8 cellular contexts compared by ENCODE assay signal in the genomic region with DNA sequence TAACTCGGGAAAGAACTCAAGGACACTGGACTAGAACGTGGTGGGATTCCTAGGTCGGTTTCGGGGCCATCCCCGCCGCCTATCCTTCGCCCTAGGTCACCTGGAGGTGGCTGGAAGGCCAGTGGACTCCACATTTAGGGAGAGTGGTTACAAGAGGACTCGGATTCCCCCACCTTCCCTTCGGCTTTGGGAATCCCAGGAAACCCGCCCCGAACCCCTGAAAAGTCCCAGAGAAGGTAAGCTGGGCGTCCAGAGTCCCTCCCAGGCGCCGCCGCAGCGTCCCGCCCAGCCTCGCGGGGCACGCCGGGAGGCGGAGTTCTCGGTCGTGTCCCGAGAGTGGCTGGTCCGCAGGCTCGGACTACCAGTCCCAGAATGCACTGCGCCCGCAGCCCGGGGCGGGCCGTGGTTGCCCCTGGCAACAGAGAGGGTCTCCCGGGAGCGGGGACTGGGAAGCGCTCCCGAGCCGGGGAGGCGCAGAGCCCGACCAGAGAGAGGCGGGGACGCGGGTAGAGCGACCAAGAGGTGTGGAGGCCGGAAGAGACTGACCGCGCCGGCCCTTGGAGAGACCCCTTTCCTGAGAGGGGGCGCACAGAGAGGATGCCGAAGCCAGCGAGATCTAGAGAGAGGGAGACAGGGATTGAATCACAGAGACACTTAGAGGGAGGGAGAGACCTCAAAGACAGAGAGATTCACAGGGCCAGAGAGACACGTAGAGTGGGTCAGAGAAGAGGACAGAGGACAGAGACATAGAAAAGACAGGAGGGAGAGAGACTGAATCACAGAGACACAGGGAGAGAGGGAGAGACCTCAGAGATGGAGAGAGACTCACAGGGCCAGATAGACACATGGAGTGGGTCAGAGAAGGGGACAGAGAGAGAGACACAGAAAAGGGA. TPM values are rescaled to one million over a fixed set of nuclear protein-coding genes. Genes with fewer than 3 reads are reported as not detected.
A peak's percentile ranks its signal among the peaks of the same experiment; 100 is the strongest.
DNase-seq lines count a peak whose midpoint lies in the region; ATAC-seq and TF ChIP-seq lines count a peak whose summit lies in the region.

No MANE protein-coding gene starts in this region.

- TF ChIP-seq EP300 in upper lobe of left lung (IDR thresholded peaks at IDR 0.05): no peak

- H3K27ac ChIP-seq in Karpas-422 (ENCODE audit: low read length) (no peak overlapping the region), ascending aorta (no peak overlapping the region), right cardiac atrium (ENCODE audit: low read length) (no peak overlapping the region), prostate gland (no peak overlapping the region), upper lobe of left lung (peak overlapping the region in 1 of 4 donors; percentile 45)

- no peak overlapping the region for H3K4me2 ChIP-seq in Karpas-422 (ENCODE audit: low read depth, low read length, poor library complexity, severe bottlenecking)

- H3K27me3 ChIP-seq in Karpas-422 (ENCODE audit: low read length) (no peaks in the 10 kb centered on the region), ascending aorta (peaks cover 21% of the 10 kb centered on the region), right cardiac atrium (ENCODE audit: control insufficient read depth, insufficient read depth) (no peaks in the 10 kb centered on the region), prostate gland (replicated peaks; ENCODE audit: insufficient read depth) (peaks cover 17% of the 10 kb centered on the region), upper lobe of left lung (peaks cover 0 to 28% (median 23%) of the 10 kb centered on the region in 4 donors)

- DNase-seq in COR-L47 (lab: John Stamatoyannopoulos, UW): peak; percentile 54
- DNase-seq in Karpas-422: peak; percentile 34
- DNase-seq in T-helper 2 cell: peak; percentile 44 to 84 (median 64)
- DNase-seq in ascending aorta (ENCODE audit: low spot score in 2 of 2): peak; percentile 66 to 97
- DNase-seq in right cardiac atrium: peak; percentile 94 to 98 (median 98)
- DNase-seq in prostate gland (ENCODE audit: low spot score): peak; percentile 72
- DNase-seq in upper lobe of left lung: peak; percentile 92 to 98

- no peak for TF ChIP-seq CTCF in ascending aorta (IDR thresholded peaks at IDR 0.05)
- TF ChIP-seq CTCF in prostate gland (IDR thresholded peaks at IDR 0.05): peak in 1 of 4 experiments; percentile 16
- peak in 1 of 6 experiments; percentile 31 for TF ChIP-seq CTCF in upper lobe of left lung (IDR thresholded peaks at IDR 0.05)

- intact Hi-C loops in ascending aorta (cut with DNase I): loop anchor here (5.0 to 10.0 kb wide), 2 partner anchors 323 to 1955 kb away; partner anchors contain the start of genes RPS9 and ZNF613
- intact Hi-C loops in right cardiac atrium (cut with DNase I): no loop called here
- intact Hi-C loops in prostate gland (cut with DNase I): no loop called here

- H3K36me3 ChIP-seq in Karpas-422 (ENCODE audit: insufficient read depth, low read length) (no peaks in the 10 kb centered on the region), ascending aorta (peaks cover 11 to 22% of the 10 kb centered on the region in 2 donors), prostate gland (peaks cover 0 to under 1% of the 10 kb centered on the region in 2 donors), upper lobe of left lung (peaks cover under 1 to 23% (median 10%) of the 10 kb centered on the region in 4 donors)

- WGBS in right cardiac atrium: 1% methylated on average over 51 of the region's 51 CpGs
- WGBS in prostate gland: 1% methylated on average over 51 of the region's 51 CpGs
- WGBS in upper lobe of left lung, 2 donors: 4 to 5% methylated on average over 17 to 22 of the region's 51 CpGs

- H3K4me3 ChIP-seq in Karpas-422 (ENCODE audit: low read length): no peak overlapping the region
- H3K4me3 ChIP-seq in ascending aorta: peak overlapping the region; percentile 61 to 67
- peak overlapping the region; percentile 75 for H3K4me3 ChIP-seq in right cardiac atrium (ENCODE audit: low read length)
- H3K4me3 ChIP-seq in prostate gland: peak overlapping the region; percentile 33 to 37
- H3K4me3 ChIP-seq in upper lobe of left lung: peak overlapping the region; percentile 39 to 50 (median 48)

- H3K9me2 ChIP-seq in Karpas-422 (replicated peaks; ENCODE audit: insufficient read depth, low read length): no peaks in the 10 kb centered on the region

- no peak overlapping the region for H3K9ac ChIP-seq in Karpas-422 (ENCODE audit: low read length)

- TF ChIP-seq POLR2A in prostate gland (IDR thresholded peaks at IDR 0.05) (no peak), upper lobe of left lung (IDR thresholded peaks at IDR 0.05) (no peak)

- H2AFZ ChIP-seq in Karpas-422 (ENCODE audit: low read length): no peak overlapping the region

- H3K4me1 ChIP-seq in Karpas-422 (ENCODE audit: low read length) (peaks cover 11% of the 10 kb centered on the region), ascending aorta (peaks cover 6 to 30% of the 10 kb centered on the region in 2 donors), right cardiac atrium (ENCODE audit: control insufficient read depth, insufficient read depth, low read length) (peaks cover 4% of the 10 kb centered on the region), prostate gland (replicated peaks) (peaks cover 6% of the 10 kb centered on the region), upper lobe of left lung (peaks cover 25 to 36% (median 30%) of the 10 kb centered on the region in 4 donors)

- no peaks in the 10 kb centered on the region for H3K79me2 ChIP-seq in Karpas-422 (ENCODE audit: low read length)

- H3K9me3 ChIP-seq in Karpas-422 (ENCODE audit: low read length) (no peaks in the 10 kb centered on the region), ascending aorta (no peaks in the 10 kb centered on the region), right cardiac atrium (ENCODE audit: control insufficient read depth, low read length) (no peaks in the 10 kb centered on the region), prostate gland (no peaks in the 10 kb centered on the region), upper lobe of left lung (no peaks in the 10 kb centered on the region)

- no peaks in the 10 kb centered on the region for H4K20me1 ChIP-seq in Karpas-422 (ENCODE audit: insufficient read depth, low read depth, low read length)

- ATAC-seq in GM21529 (IDR thresholded peaks at IDR 0.05; ENCODE audit: unreplicated experiment): peak; percentile 85
- ATAC-seq in right cardiac atrium: peak; percentile 97 to 99
- ATAC-seq in upper lobe of left lung (ENCODE audit: low FRiP score in 2 of 2): peak; percentile 93 to 96

RNA-seq across cellular contexts. Expression of gene PRKCG, which starts 2.6 kb away (rescaled TPM):
- not detected in 2 replicates for total RNA-seq in Karpas-422 (2014; rRNA removed; shearing (Covaris generic); ENCODE audit: low replicate concordance)
- total RNA-seq in ascending aorta: not detected
- total RNA-seq in right cardiac atrium: not detected
- 0.02 TPM for polyA plus RNA-seq in right cardiac atrium
- total RNA-seq in prostate gland: under 1 TPM in 1 of 2 donors, not detected in 1; 0.97 TPM
- total RNA-seq in upper lobe of left lung: 1 to 10 TPM in 1 of 6 donors, under 1 TPM in 2, not detected in 3; 0.17 to 1.0 (median 0.39) TPM

RNA-seq across cellular contexts. Expression of gene MYADM, which starts 11.7 kb away (rescaled TPM):
- not detected in 2 replicates for total RNA-seq in Karpas-422 (2014; rRNA removed; shearing (Covaris generic); ENCODE audit: low replicate concordance)
- 422 TPM for total RNA-seq in ascending aorta
- 100 to 1,000 TPM in 2 of 4 donors, 10 to 100 TPM in 2; 83.0 to 303 (median 113) TPM for total RNA-seq in right cardiac atrium
- polyA plus RNA-seq in right cardiac atrium: 110 TPM
- total RNA-seq in prostate gland: 10 to 100 TPM; 56.4 to 96.3 TPM
- 100 to 1,000 TPM in 4 of 6 donors, 10 to 100 TPM in 2; 31.4 to 312 (median 145) TPM for total RNA-seq in upper lobe of left lung

RNA-seq across cellular contexts. Expression of gene CACNG7, which starts 29.7 kb away (rescaled TPM):
- total RNA-seq in Karpas-422 (2014; rRNA removed; shearing (Covaris generic); ENCODE audit: low replicate concordance): not detected in 2 replicates
- total RNA-seq in ascending aorta (not detected), right cardiac atrium (not detected), prostate gland (not detected), upper lobe of left lung (not detected)
- 0.05 TPM for polyA plus RNA-seq in right cardiac atrium

RNA-seq across cellular contexts. Expression of gene NLRP12, which starts 55.3 kb away (rescaled TPM):
- total RNA-seq in Karpas-422 (2014; rRNA removed; shearing (Covaris generic); ENCODE audit: low replicate concordance): not detected in 2 replicates
- total RNA-seq in ascending aorta (not detected), right cardiac atrium (under 1 TPM; 0.20 to 0.71 (median 0.58) TPM), prostate gland (under 1 TPM in 1 of 2 donors, not detected in 1; 0.97 TPM), upper lobe of left lung (10 to 100 TPM in 1 of 6 donors, 1 to 10 TPM in 5; 3.1 to 10.3 (median 6.7) TPM)
- 0.20 TPM for polyA plus RNA-seq in right cardiac atrium

Comparison
In these comparisons a context has a peak if more than half of its experiments do, and no peak if none do; other contexts are left out.
1. DNase-seq: peak in every context shown above with its lines; median percentile 98 in right cardiac atrium; 95 in upper lobe of left lung; 82 in ascending aorta; 72 in prostate gland; 64 in T-helper 2 cell; 54 in COR-L47; 34 in Karpas-422.
2. RNA of gene MYADM, which starts 11.7 kb away (total RNA-seq): 422 TPM in ascending aorta (single experiment), 31.4 to 312 TPM in upper lobe of left lung, 83.0 to 303 TPM in right cardiac atrium and 56.4 to 96.3 TPM in prostate gland; not detected in Karpas-422; every median in the first group is over 10 times any median in the second.
3. Peak in every context shown above with its lines, with median percentiles within 50 percentile points of each other: ATAC-seq.